8 cellular contexts compared by ENCODE assay signal in the genomic region with DNA sequence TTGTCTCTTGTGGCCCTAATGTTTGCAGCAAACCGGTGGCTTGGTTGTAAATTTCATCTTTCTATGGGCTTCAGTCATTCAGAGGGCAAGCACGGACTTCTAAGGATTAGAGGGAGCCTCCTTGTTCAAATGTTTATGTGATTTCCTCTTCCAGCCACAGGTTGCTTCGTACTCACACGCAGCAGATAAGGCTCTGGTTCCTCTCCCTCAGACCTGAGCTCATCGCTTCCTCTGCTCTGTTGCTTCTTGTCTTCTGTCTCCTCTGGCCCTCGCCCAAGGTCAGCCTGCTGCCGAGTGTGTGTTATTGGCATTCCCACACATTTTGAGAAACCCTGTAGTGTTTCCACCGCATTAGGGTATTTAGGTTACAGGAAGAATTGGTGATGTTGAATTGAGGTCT. TPM values are rescaled to one million over a fixed set of nuclear protein-coding genes. Genes with fewer than 3 reads are reported as not detected.
DNase-seq lines count a peak whose midpoint lies in the region; ATAC-seq and TF ChIP-seq lines count a peak whose summit lies in the region.

No MANE protein-coding gene starts in this region.

- H3K27me3 Mint-ChIP-seq in HFFc6 (ENCODE audit: insufficient read depth), result no peaks in the 10 kb centered on the region

- ATAC-seq in GM18873 (IDR thresholded peaks at IDR 0.05; ENCODE audit: low FRiP score, unreplicated experiment) (no peak), left ventricle myocardium superior (no peak)

- H3K27ac Mint-ChIP-seq in HFFc6, result peak overlapping the region; percentile 66

- H3K36me3 Mint-ChIP-seq in HFFc6 (ENCODE audit: low read depth), result no peaks in the 10 kb centered on the region

- DNase-seq in HFFc6 (no peak), RPMI8226 (peak; percentile 42), breast epithelium (ENCODE audit: low spot score in 2 of 2) (peak in 1 of 2 donors; percentile 51), ovary (peak; percentile 61 to 85 (median 72)), left ventricle myocardium superior (no peak), NCI-H2029 (lab: John Stamatoyannopoulos, UW) (no peak), iPS-NIHi7 (ENCODE audit: extremely low spot score) (no peak)

- peaks cover 22% of the 10 kb centered on the region for H3K4me1 Mint-ChIP-seq in HFFc6 (ENCODE audit: low read depth)

- H3K4me3 ChIP-seq in breast epithelium (no peak overlapping the region), ovary (no peak overlapping the region)

- no peaks in the 10 kb centered on the region for H3K27me3 ChIP-seq in breast epithelium
- H3K27me3 ChIP-seq in ovary, result no peaks in the 10 kb centered on the region

- H3K36me3 ChIP-seq in breast epithelium, result no peaks in the 10 kb centered on the region
- no peaks in the 10 kb centered on the region for H3K36me3 ChIP-seq in ovary

- no peak for TF ChIP-seq CTCF in HFFc6 (IDR thresholded peaks at IDR 0.05)
- TF ChIP-seq CTCF in breast epithelium (IDR thresholded peaks at IDR 0.05), result no peak
- no peak for TF ChIP-seq CTCF in ovary (IDR thresholded peaks at IDR 0.05)

- H3K4me1 ChIP-seq in breast epithelium, result no peaks in the 10 kb centered on the region
- no peaks in the 10 kb centered on the region for H3K4me1 ChIP-seq in ovary (ENCODE audit: insufficient read depth)

- H3K4me3 Mint-ChIP-seq in HFFc6, result peak overlapping the region; percentile 2; the same call in 1 of the 2 replicates

- no peaks in the 10 kb centered on the region for H3K9me3 Mint-ChIP-seq in HFFc6

- TF ChIP-seq POLR2A in breast epithelium (IDR thresholded peaks at IDR 0.05), result no peak
- TF ChIP-seq POLR2A in ovary (IDR thresholded peaks at IDR 0.05), result no peak

- H3K9me3 ChIP-seq in breast epithelium (no peaks in the 10 kb centered on the region), ovary (no peaks in the 10 kb centered on the region)

- WGBS in ovary, 3 donors, result 3 to 12% (median 3%) methylated on average over 8 of the region's 8 CpGs

- H3K27ac ChIP-seq in breast epithelium (peak overlapping the region; percentile 61 to 66), ovary (no peak overlapping the region)

- intact Hi-C loops in breast epithelium (cut with DNase I; ENCODE audit: low total_unique reads), result no loop called here
- intact Hi-C loops in ovary (cut with DNase I), result no loop called here
- intact Hi-C loops in left ventricle myocardium superior (cut with micrococcal nuclease), result no loop called here

- no peak for TF ChIP-seq EP300 in ovary (IDR thresholded peaks at IDR 0.05)

RNA-seq across cellular contexts. Expression of a gene that starts 44.0 kb away (rescaled TPM):
- 100 to 1,000 TPM; 590 to 686 (median 637) TPM for total RNA-seq in HFFc6 (2021; fragmentation: NEBNext Ultra II Directional; extraction: Animal tissue kit (Norgen Biotek cat#: 25700))
- total RNA-seq in breast epithelium (100 to 1,000 TPM; 305 to 371 (median 335) TPM), ovary (100 to 1,000 TPM; 165 to 279 (median 194) TPM), left ventricle myocardium superior (168 TPM)
- 100 to 1,000 TPM; 326 to 388 TPM for polyA plus RNA-seq in ovary

RNA-seq across cellular contexts. Expression of a gene that starts 58.3 kb away (rescaled TPM):
- total RNA-seq in HFFc6 (2021; fragmentation: NEBNext Ultra II Directional; extraction: Animal tissue kit (Norgen Biotek cat#: 25700)), result 100 to 1,000 TPM; 425 to 713 (median 651) TPM
- total RNA-seq in breast epithelium (100 to 1,000 TPM; 403 to 495 (median 444) TPM), ovary (100 to 1,000 TPM; 137 to 290 (median 206) TPM), left ventricle myocardium superior (1,328 TPM)
- polyA plus RNA-seq in ovary, result 100 to 1,000 TPM; 265 to 595 TPM

Comparison
In these comparisons a context has a peak if more than half of its experiments do, and no peak if none do; other contexts are left out.
1. DNase-seq: peak in RPMI8226 (single experiment) and ovary (5 of 5); none in HFFc6 (single experiment), left ventricle myocardium superior (single experiment), NCI-H2029 (single experiment) and iPS-NIHi7 (single experiment).
2. H3K27ac ChIP-seq: peak in breast epithelium (2 of 2); none in ovary (0 of 2).